Comparison of ENCODE assay signal across 1 cellular context in genomic region chr3:11591401-11592266, GRCh38.
TF ChIP-seq lines count a peak whose summit lies in the region.

No MANE protein-coding gene starts in this region.

TF ChIP-seq in HepG2, 621 proteins besides CTCF, POLR2A, EP300 and RAD21 (continued from another document and continues in another):
- TF ChIP-seq, protein P1, sequence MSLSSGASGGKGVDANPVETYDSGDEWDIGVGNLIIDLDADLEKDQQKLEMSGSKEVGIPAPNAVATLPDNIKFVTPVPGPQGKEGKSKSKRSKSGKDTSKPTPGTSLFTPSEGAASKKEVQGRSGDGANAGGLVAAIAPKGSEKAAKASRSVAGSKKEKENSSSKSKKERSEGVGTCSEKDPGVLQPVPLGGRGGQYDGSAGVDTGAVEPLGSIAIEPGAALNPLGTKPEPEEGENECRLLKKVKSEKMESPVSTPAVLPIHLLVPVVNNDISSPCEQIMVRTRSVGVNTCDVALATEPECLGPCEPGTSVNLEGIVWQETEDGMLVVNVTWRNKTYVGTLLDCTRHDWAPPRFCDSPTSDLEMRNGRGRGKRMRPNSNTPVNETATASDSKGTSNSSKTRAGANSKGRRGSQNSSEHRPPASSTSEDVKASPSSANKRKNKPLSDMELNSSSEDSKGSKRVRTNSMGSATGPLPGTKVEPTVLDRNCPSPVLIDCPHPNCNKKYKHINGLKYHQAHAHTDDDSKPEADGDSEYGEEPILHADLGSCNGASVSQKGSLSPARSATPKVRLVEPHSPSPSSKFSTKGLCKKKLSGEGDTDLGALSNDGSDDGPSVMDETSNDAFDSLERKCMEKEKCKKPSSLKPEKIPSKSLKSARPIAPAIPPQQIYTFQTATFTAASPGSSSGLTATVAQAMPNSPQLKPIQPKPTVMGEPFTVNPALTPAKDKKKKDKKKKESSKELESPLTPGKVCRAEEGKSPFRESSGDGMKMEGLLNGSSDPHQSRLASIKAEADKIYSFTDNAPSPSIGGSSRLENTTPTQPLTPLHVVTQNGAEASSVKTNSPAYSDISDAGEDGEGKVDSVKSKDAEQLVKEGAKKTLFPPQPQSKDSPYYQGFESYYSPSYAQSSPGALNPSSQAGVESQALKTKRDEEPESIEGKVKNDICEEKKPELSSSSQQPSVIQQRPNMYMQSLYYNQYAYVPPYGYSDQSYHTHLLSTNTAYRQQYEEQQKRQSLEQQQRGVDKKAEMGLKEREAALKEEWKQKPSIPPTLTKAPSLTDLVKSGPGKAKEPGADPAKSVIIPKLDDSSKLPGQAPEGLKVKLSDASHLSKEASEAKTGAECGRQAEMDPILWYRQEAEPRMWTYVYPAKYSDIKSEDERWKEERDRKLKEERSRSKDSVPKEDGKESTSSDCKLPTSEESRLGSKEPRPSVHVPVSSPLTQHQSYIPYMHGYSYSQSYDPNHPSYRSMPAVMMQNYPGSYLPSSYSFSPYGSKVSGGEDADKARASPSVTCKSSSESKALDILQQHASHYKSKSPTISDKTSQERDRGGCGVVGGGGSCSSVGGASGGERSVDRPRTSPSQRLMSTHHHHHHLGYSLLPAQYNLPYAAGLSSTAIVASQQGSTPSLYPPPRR (CRISPR knock-in tag; IDR thresholded peaks at IDR 0.05; ENCODE audit: borderline replicate concordance), result no peak
- TF ChIP-seq SYNCRIP (IDR thresholded peaks at IDR 0.05; ENCODE audit: insufficient read depth, low read depth, low read length), result no peak
- TF ChIP-seq TEAD3 (CRISPR knock-in tag; optimal IDR thresholded peaks at IDR 0.05; ENCODE audit: borderline replicate concordance), result peak; percentile 40
- TF ChIP-seq RXRA (CRISPR knock-in tag; IDR thresholded peaks at IDR 0.05), result peak; percentile 17; the same call in 1 of the 2 replicates
- TF ChIP-seq ZNF784 (CRISPR knock-in tag; IDR thresholded peaks at IDR 0.05; ENCODE audit: borderline replicate concordance), result no peak
- no peak for TF ChIP-seq ZNF234 (CRISPR knock-in tag; conservative IDR thresholded peaks at IDR 0.05)
- TF ChIP-seq SOX5 (CRISPR knock-in tag; IDR thresholded peaks at IDR 0.05; ENCODE audit: borderline replicate concordance), result peak; percentile 79; the same call in 1 of the 2 replicates
- no peak for TF ChIP-seq KDM2A (CRISPR knock-in tag; IDR thresholded peaks at IDR 0.05; ENCODE audit: borderline replicate concordance, low read depth)
- TF ChIP-seq NFATC3 (CRISPR knock-in tag; IDR thresholded peaks at IDR 0.05), result no peak
- no peak for TF ChIP-seq REL (CRISPR knock-in tag; conservative IDR thresholded peaks at IDR 0.05)
- no peak for TF ChIP-seq MTERF4 (CRISPR knock-in tag; IDR thresholded peaks at IDR 0.05)
- TF ChIP-seq, protein P2, sequence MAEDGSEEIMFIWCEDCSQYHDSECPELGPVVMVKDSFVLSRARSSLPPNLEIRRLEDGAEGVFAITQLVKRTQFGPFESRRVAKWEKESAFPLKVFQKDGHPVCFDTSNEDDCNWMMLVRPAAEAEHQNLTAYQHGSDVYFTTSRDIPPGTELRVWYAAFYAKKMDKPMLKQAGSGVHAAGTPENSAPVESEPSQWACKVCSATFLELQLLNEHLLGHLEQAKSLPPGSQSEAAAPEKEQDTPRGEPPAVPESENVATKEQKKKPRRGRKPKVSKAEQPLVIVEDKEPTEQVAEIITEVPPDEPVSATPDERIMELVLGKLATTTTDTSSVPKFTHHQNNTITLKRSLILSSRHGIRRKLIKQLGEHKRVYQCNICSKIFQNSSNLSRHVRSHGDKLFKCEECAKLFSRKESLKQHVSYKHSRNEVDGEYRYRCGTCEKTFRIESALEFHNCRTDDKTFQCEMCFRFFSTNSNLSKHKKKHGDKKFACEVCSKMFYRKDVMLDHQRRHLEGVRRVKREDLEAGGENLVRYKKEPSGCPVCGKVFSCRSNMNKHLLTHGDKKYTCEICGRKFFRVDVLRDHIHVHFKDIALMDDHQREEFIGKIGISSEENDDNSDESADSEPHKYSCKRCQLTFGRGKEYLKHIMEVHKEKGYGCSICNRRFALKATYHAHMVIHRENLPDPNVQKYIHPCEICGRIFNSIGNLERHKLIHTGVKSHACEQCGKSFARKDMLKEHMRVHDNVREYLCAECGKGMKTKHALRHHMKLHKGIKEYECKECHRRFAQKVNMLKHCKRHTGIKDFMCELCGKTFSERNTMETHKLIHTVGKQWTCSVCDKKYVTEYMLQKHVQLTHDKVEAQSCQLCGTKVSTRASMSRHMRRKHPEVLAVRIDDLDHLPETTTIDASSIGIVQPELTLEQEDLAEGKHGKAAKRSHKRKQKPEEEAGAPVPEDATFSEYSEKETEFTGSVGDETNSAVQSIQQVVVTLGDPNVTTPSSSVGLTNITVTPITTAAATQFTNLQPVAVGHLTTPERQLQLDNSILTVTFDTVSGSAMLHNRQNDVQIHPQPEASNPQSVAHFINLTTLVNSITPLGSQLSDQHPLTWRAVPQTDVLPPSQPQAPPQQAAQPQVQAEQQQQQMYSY (CRISPR knock-in tag; IDR thresholded peaks at IDR 0.05), result no peak
- no peak for TF ChIP-seq HNRNPL (IDR thresholded peaks at IDR 0.05; ENCODE audit: low read depth, low read length)
- no peak for TF ChIP-seq ZNF607 (CRISPR knock-in tag; IDR thresholded peaks at IDR 0.05; ENCODE audit: borderline replicate concordance)
- TF ChIP-seq, protein P3, sequence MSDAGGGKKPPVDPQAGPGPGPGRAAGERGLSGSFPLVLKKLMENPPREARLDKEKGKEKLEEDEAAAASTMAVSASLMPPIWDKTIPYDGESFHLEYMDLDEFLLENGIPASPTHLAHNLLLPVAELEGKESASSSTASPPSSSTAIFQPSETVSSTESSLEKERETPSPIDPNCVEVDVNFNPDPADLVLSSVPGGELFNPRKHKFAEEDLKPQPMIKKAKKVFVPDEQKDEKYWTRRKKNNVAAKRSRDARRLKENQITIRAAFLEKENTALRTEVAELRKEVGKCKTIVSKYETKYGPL (CRISPR knock-in tag; IDR thresholded peaks at IDR 0.05), result no peak
- TF ChIP-seq SMARCC2 (IDR thresholded peaks at IDR 0.05), result no peak
- TF ChIP-seq ZNF850 (CRISPR knock-in tag; conservative IDR thresholded peaks at IDR 0.05), result no peak
- TF ChIP-seq, protein P4, sequence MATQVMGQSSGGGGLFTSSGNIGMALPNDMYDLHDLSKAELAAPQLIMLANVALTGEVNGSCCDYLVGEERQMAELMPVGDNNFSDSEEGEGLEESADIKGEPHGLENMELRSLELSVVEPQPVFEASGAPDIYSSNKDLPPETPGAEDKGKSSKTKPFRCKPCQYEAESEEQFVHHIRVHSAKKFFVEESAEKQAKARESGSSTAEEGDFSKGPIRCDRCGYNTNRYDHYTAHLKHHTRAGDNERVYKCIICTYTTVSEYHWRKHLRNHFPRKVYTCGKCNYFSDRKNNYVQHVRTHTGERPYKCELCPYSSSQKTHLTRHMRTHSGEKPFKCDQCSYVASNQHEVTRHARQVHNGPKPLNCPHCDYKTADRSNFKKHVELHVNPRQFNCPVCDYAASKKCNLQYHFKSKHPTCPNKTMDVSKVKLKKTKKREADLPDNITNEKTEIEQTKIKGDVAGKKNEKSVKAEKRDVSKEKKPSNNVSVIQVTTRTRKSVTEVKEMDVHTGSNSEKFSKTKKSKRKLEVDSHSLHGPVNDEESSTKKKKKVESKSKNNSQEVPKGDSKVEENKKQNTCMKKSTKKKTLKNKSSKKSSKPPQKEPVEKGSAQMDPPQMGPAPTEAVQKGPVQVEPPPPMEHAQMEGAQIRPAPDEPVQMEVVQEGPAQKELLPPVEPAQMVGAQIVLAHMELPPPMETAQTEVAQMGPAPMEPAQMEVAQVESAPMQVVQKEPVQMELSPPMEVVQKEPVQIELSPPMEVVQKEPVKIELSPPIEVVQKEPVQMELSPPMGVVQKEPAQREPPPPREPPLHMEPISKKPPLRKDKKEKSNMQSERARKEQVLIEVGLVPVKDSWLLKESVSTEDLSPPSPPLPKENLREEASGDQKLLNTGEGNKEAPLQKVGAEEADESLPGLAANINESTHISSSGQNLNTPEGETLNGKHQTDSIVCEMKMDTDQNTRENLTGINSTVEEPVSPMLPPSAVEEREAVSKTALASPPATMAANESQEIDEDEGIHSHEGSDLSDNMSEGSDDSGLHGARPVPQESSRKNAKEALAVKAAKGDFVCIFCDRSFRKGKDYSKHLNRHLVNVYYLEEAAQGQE (IDR thresholded peaks at IDR 0.05; ENCODE audit: borderline replicate concordance in 1 of 2, low read depth in 1 of 2, low read length in 2 of 2), result no peak
- TF ChIP-seq RFX3 (CRISPR knock-in tag; IDR thresholded peaks at IDR 0.05), result no peak
- TF ChIP-seq FOXP4 (CRISPR knock-in tag; IDR thresholded peaks at IDR 0.05), result no peak; the same call in 1 of the 2 replicates
- TF ChIP-seq ZNF337 (CRISPR knock-in tag; IDR thresholded peaks at IDR 0.05; ENCODE audit: borderline replicate concordance, low read depth), result no peak
- TF ChIP-seq ZNF138 (CRISPR knock-in tag; IDR thresholded peaks at IDR 0.05; ENCODE audit: low read depth), result no peak
- no peak for TF ChIP-seq ARID2 (CRISPR knock-in tag; IDR thresholded peaks at IDR 0.05; ENCODE audit: borderline replicate concordance)
- TF ChIP-seq ZKSCAN8 (CRISPR knock-in tag; IDR thresholded peaks at IDR 0.05; ENCODE audit: borderline replicate concordance), result no peak
- TF ChIP-seq FIP1L1 (IDR thresholded peaks at IDR 0.05; ENCODE audit: borderline replicate concordance, insufficient read depth, low read depth, low read length), result no peak
- no peak for TF ChIP-seq ETS1 (CRISPR knock-in tag; IDR thresholded peaks at IDR 0.05)
- TF ChIP-seq HMG20A (CRISPR knock-in tag; IDR thresholded peaks at IDR 0.05; ENCODE audit: borderline replicate concordance), result peak; percentile 35; the same call in 1 of the 2 replicates
- TF ChIP-seq ZNF629 (CRISPR knock-in tag; conservative IDR thresholded peaks at IDR 0.05), result no peak
- TF ChIP-seq RARA (CRISPR knock-in tag; IDR thresholded peaks at IDR 0.05), result no peak; the same call in 1 of the 2 replicates
- TF ChIP-seq ZBTB34 (CRISPR knock-in tag; IDR thresholded peaks at IDR 0.05), result no peak
- no peak for TF ChIP-seq SIN3B (IDR thresholded peaks at IDR 0.05; ENCODE audit: low read length)
- no peak for TF ChIP-seq ZNF883 (CRISPR knock-in tag; IDR thresholded peaks at IDR 0.05; ENCODE audit: not compliant biosample characterization)
- TF ChIP-seq, protein P5, sequence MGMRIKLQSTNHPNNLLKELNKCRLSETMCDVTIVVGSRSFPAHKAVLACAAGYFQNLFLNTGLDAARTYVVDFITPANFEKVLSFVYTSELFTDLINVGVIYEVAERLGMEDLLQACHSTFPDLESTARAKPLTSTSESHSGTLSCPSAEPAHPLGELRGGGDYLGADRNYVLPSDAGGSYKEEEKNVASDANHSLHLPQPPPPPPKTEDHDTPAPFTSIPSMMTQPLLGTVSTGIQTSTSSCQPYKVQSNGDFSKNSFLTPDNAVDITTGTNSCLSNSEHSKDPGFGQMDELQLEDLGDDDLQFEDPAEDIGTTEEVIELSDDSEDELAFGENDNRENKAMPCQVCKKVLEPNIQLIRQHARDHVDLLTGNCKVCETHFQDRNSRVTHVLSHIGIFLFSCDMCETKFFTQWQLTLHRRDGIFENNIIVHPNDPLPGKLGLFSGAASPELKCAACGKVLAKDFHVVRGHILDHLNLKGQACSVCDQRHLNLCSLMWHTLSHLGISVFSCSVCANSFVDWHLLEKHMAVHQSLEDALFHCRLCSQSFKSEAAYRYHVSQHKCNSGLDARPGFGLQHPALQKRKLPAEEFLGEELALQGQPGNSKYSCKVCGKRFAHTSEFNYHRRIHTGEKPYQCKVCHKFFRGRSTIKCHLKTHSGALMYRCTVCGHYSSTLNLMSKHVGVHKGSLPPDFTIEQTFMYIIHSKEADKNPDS (CRISPR knock-in tag; IDR thresholded peaks at IDR 0.05), result no peak
- no peak for TF ChIP-seq MTA3 (CRISPR knock-in tag; IDR thresholded peaks at IDR 0.05)
- no peak for TF ChIP-seq ZNF224 (CRISPR knock-in tag; IDR thresholded peaks at IDR 0.05)
- TF ChIP-seq FOXP1 (IDR thresholded peaks at IDR 0.05), result no peak
- peak; percentile 56; the same call in 1 of the 2 replicates for TF ChIP-seq FOXP1 (CRISPR knock-in tag; IDR thresholded peaks at IDR 0.05)
- no peak for TF ChIP-seq NFYC (CRISPR knock-in tag; IDR thresholded peaks at IDR 0.05)
- no peak for TF ChIP-seq NFIB (CRISPR knock-in tag; IDR thresholded peaks at IDR 0.05; ENCODE audit: borderline replicate concordance)
